8 cellular contexts compared by ENCODE assay signal in genomic region chr12:57940915-57941164, GRCh38. TPM values are rescaled to one million over a fixed set of nuclear protein-coding genes. Genes with fewer than 3 reads are reported as not detected.
DNase-seq lines count a peak whose midpoint lies in the region; ATAC-seq lines count a peak whose summit lies in the region.

No MANE protein-coding gene starts in this region.

- H3K27ac ChIP-seq in iPS-18a (ENCODE audit: low read length), result no peak overlapping the region

- peak overlapping the region; percentile 78 for H3K4me3 ChIP-seq in iPS-18a (ENCODE audit: low read length)

- intact Hi-C loops in head of caudate nucleus (cut with DNase I), result no loop called here

- H3K27ac Mint-ChIP-seq in activated T-helper 17 cell treated with anti-CD3 and anti-CD28 coated beads, Interleukin-2, amount 50 U/mL, for 72 hours, result peak overlapping the region; percentile 69
- H3K27ac Mint-ChIP-seq in stimulated activated naive CD8-positive, alpha-beta T cell treated with anti-CD3 and anti-CD28 coated beads, Interleukin-15, Interleukin-2, amounts not matched to agents 100 ng/mL and 50 ng/mL, for 24 hours, result peak overlapping the region; percentile 84

- ATAC-seq in activated T-helper 17 cell treated with anti-CD3 and anti-CD28 coated beads, Interleukin-2, amount 50 U/mL, for 72 hours (replicated peaks), result peak; percentile 0

- H3K36me3 Mint-ChIP-seq in activated T-helper 17 cell treated with anti-CD3 and anti-CD28 coated beads, Interleukin-2, amount 50 U/mL, for 72 hours (ENCODE audit: low read depth), result peaks cover 4% of the 10 kb centered on the region
- no peaks in the 10 kb centered on the region for H3K36me3 Mint-ChIP-seq in stimulated activated naive CD8-positive, alpha-beta T cell treated with anti-CD3 and anti-CD28 coated beads, Interleukin-15, Interleukin-2, amounts not matched to agents 100 ng/mL and 50 ng/mL, for 24 hours (ENCODE audit: low read depth)

- H3K4me3 Mint-ChIP-seq in activated T-helper 17 cell treated with anti-CD3 and anti-CD28 coated beads, Interleukin-2, amount 50 U/mL, for 72 hours, result peak overlapping the region; percentile 84
- peak overlapping the region; percentile 95 for H3K4me3 Mint-ChIP-seq in stimulated activated naive CD8-positive, alpha-beta T cell treated with anti-CD3 and anti-CD28 coated beads, Interleukin-15, Interleukin-2, amounts not matched to agents 100 ng/mL and 50 ng/mL, for 24 hours

- no peaks in the 10 kb centered on the region for H3K27me3 Mint-ChIP-seq in activated T-helper 17 cell treated with anti-CD3 and anti-CD28 coated beads, Interleukin-2, amount 50 U/mL, for 72 hours
- H3K27me3 Mint-ChIP-seq in stimulated activated naive CD8-positive, alpha-beta T cell treated with anti-CD3 and anti-CD28 coated beads, Interleukin-15, Interleukin-2, amounts not matched to agents 100 ng/mL and 50 ng/mL, for 24 hours, result no peaks in the 10 kb centered on the region

- DNase-seq in NCI-H345 (lab: John Stamatoyannopoulos, UW) (peak; percentile 35), NCI-H345 treated with DMSO at 0.1 percent for 48 hours (lab: John Stamatoyannopoulos, UW; ENCODE audit: unreplicated experiment) (no peak), head of caudate nucleus (no peak), DMS153 (lab: John Stamatoyannopoulos, UW) (no peak), RPMI8226 (no peak)

- H3K9me3 Mint-ChIP-seq in activated T-helper 17 cell treated with anti-CD3 and anti-CD28 coated beads, Interleukin-2, amount 50 U/mL, for 72 hours, result no peaks in the 10 kb centered on the region
- no peaks in the 10 kb centered on the region for H3K9me3 Mint-ChIP-seq in stimulated activated naive CD8-positive, alpha-beta T cell treated with anti-CD3 and anti-CD28 coated beads, Interleukin-15, Interleukin-2, amounts not matched to agents 100 ng/mL and 50 ng/mL, for 24 hours

- H3K4me1 Mint-ChIP-seq in activated T-helper 17 cell treated with anti-CD3 and anti-CD28 coated beads, Interleukin-2, amount 50 U/mL, for 72 hours, result peaks cover 29% of the 10 kb centered on the region
- H3K4me1 Mint-ChIP-seq in stimulated activated naive CD8-positive, alpha-beta T cell treated with anti-CD3 and anti-CD28 coated beads, Interleukin-15, Interleukin-2, amounts not matched to agents 100 ng/mL and 50 ng/mL, for 24 hours (ENCODE audit: low read depth), result peaks cover 46% of the 10 kb centered on the region

- H3K36me3 ChIP-seq in iPS-18a (ENCODE audit: control insufficient read depth, low read depth, low read length), result no peaks in the 10 kb centered on the region

- no peaks in the 10 kb centered on the region for H3K9me3 ChIP-seq in iPS-18a (ENCODE audit: control insufficient read depth, low read depth, low read length)

- peaks cover 18% of the 10 kb centered on the region for H3K27me3 ChIP-seq in iPS-18a (ENCODE audit: control insufficient read depth, insufficient read depth, low read length)

- peaks cover 8% of the 10 kb centered on the region for H3K4me1 ChIP-seq in iPS-18a (ENCODE audit: control insufficient read depth, low read depth, low read length)

- peak overlapping the region; percentile 19 for H3K9ac ChIP-seq in iPS-18a (ENCODE audit: low read length)

RNA-seq across cellular contexts. Expression of gene ATP23, which starts 0.5 kb away (rescaled TPM):
- 10 to 100 TPM; 13.5 to 19.4 TPM for total RNA-seq in activated T-helper 17 cell treated with anti-CD3 and anti-CD28 coated beads, Interleukin-2, amount 50 U/mL, for 72 hours
